ENCODE assay signal across 9 cellular contexts in the genomic region with DNA sequence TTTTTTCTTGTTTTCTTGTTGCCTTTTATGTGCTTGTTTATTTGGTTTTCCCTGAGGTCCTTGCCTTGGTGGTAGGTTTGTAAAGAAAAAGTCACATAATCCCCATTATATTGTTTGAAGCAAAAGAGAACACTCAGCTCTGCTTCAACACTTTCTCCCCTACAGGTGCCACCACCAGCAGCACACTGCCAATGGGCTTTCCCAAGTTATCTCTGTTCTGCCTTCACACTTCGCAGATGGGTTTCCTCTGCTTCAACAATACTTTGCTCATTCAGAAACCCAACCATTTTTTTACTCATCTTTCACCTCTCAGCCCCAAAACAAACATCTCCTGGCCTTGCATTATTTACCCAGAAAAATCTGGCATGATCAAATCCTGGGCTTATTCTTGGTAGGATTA.
"Had no signal": no experiment of that assay in that cellular context is flagged by ENCODE, and none has a peak within 500 bp of the region (broad histone marks: within the 10 kb centered on the region; RNA-seq: fewer than 3 reads in every experiment).

No MANE protein-coding gene starts in this region.

- FAIRE-seq: H1, H54, HepG2 had no signal

- H3K27ac ChIP-seq: HL-60, KMS-11 had no signal

- H3K4me2 ChIP-seq: GM23338, KMS-11 had no signal

- DNase-seq: H9, HCEC 1CT, KBM-7 had no signal

- H3K9ac ChIP-seq: KMS-11 had no signal

- H3K4me3 ChIP-seq: GM23338 had no signal

- H2AFZ ChIP-seq: GM23338 had no signal

- ATAC-seq: GM23338, HepG2 had no signal
